ENCODE assay signal across 9 cellular contexts in the genomic region with DNA sequence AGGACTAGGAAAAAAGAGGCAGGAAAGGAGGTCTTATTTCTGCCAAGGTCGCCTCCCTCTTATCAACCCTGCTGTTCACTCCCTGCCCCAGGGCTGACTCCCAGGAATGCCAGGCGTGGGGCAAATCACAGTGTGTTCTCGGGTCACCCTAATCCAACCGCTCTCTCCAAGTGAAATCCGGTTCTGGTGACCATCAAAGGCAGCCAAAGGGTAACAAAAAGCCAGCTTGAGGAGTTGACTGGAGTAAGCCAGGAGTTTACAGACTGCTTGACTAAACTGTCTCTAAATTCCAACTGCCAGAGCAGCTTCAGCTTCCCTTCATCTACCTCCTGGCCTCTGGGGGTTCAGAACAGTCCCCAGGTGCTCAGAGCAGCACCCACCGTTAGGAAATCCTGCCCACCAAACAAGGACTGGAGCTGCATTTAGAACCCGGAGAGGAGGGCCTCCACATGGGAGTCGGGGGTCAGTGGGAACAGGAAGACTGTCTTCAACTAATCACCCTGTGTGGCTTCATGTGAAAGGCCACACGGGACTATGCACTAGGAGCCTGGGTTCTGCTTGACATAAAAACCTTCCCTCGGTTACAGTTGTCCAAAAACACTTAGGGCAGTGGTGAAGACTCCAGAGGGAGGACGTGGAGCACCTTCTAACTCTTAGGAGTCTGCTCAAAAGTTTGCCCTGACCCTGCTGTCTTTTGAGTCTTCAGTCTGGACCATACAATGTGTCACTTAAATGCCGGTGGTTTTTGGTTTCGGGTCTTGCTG. TPM values are rescaled to one million over a fixed set of nuclear protein-coding genes. Genes with fewer than 3 reads are reported as not detected.
A peak's percentile ranks its signal among the peaks of the same experiment; 100 is the strongest.
DNase-seq lines count a peak whose midpoint lies in the region; ATAC-seq and TF ChIP-seq lines count a peak whose summit lies in the region.
"Had no signal": no experiment of that assay in that cellular context is flagged by ENCODE, and none has a peak within 500 bp of the region (broad histone marks: within the 10 kb centered on the region; RNA-seq: fewer than 3 reads in every experiment).

No MANE protein-coding gene starts in this region.

- H3K4me3 ChIP-seq in AG09309 (ENCODE audit: control insufficient read depth, low read depth, low read length) = peak overlapping the region; percentile 51
- peak overlapping the region; percentile 83 for H3K4me3 ChIP-seq in HUES64 (ENCODE audit: low read length)

- H3K4me1 Mint-ChIP-seq in MCF 10A (ENCODE audit: insufficient read depth, unreplicated experiment) = peaks cover 25% of the 10 kb centered on the region
- H3K4me1 Mint-ChIP-seq in naive thymus-derived CD8-positive, alpha-beta T cell = peaks cover 29 to 59% (median 46%) of the 10 kb centered on the region in 4 donors

- no peaks in the 10 kb centered on the region for H3K9me3 ChIP-seq in HUES64 (ENCODE audit: insufficient read depth, low read depth, low read length)

- 65% methylated on average over 13 of the region's 13 CpGs for WGBS in HUES64

- H3K27ac Mint-ChIP-seq in MCF 10A (ENCODE audit: low read depth, unreplicated experiment) = peak overlapping the region; percentile 92
- peak overlapping the region; percentile 63 to 93 (median 85) for H3K27ac Mint-ChIP-seq in naive thymus-derived CD8-positive, alpha-beta T cell

- no peak overlapping the region for H3K27ac ChIP-seq in HUES64 (ENCODE audit: low read depth, low read length)

- TF ChIP-seq CTCF in AG09309 (IDR thresholded peaks at IDR 0.05; ENCODE audit: control insufficient read depth, insufficient read depth, low read depth, low read length, missing control alignments) (no peak), MCF 10A (IDR thresholded peaks at IDR 0.05; ENCODE audit: unreplicated experiment) (no peak)

- POLR2A ChIA-PET in MCF 10A (lab: Yijun Ruan, JAX) = interaction anchor here (1.1 kb wide), 1 partner anchor 337 kb away, joined by 3 read pairs; no protein-coding TSS in a partner anchor
- POLR2A ChIA-PET in naive thymus-derived CD8-positive, alpha-beta T cell (lab: Charles Lee) = no interaction called here

- ATAC-seq in naive thymus-derived CD8-positive, alpha-beta T cell = no peak

- CTCF ChIA-PET in MCF 10A (lab: Yijun Ruan, JAX) = interaction anchor here (0.8 kb wide), 1 partner anchor 30 kb away, joined by 3 read pairs; no protein-coding TSS in a partner anchor

- H3K9ac ChIP-seq in HUES64 (ENCODE audit: low read depth, low read length) = peak overlapping the region; percentile 10; the same call in 1 of the 2 replicates

- peaks cover 23% of the 10 kb centered on the region for H3K27me3 ChIP-seq in HUES64 (ENCODE audit: insufficient read depth, low read length)

- no peaks in the 10 kb centered on the region for H3K27me3 Mint-ChIP-seq in MCF 10A (ENCODE audit: insufficient read depth, unreplicated experiment)
- H3K27me3 Mint-ChIP-seq in naive thymus-derived CD8-positive, alpha-beta T cell = no peaks in the 10 kb centered on the region

- H3K4me1 ChIP-seq in HUES64 (ENCODE audit: insufficient read depth, low read length) = peaks cover 17% of the 10 kb centered on the region

- BruUV-seq in MCF 10A (replicated peaks; lab: Mats Ljungman, UMichigan) = no TSS peak

- DNase-seq in AG09309 (ENCODE audit: low read depth) = no peak
- no peak for DNase-seq in MCF 10A (ENCODE audit: unreplicated experiment)
- no peak for DNase-seq in naive thymus-derived CD8-positive, alpha-beta T cell
- DNase-seq in DMS114 treated with DMSO at 0.1 percent for 48 hours (lab: John Stamatoyannopoulos, UW; ENCODE audit: unreplicated experiment) = no peak
- DNase-seq in NCI-H526 treated with DMSO at 0.1 percent for 48 hours (lab: John Stamatoyannopoulos, UW) = no peak
- DNase-seq in NCI-H69 (lab: John Stamatoyannopoulos, UW) = no peak
- DNase-seq in NOMO-1 treated with dmso at 0.1 percent for 144 hours (lab: John Stamatoyannopoulos, UW; ENCODE audit: unreplicated experiment) = no peak
- DNase-seq: NCI-H2081 had no signal

- no peaks in the 10 kb centered on the region for H3K36me3 ChIP-seq in HUES64 (ENCODE audit: insufficient read depth, low read length)

- peaks cover 9% of the 10 kb centered on the region for H3K36me3 Mint-ChIP-seq in MCF 10A (ENCODE audit: insufficient read depth, unreplicated experiment)
- H3K36me3 Mint-ChIP-seq in naive thymus-derived CD8-positive, alpha-beta T cell = no peaks in the 10 kb centered on the region

- no peaks in the 10 kb centered on the region for H3K9me3 Mint-ChIP-seq in MCF 10A (ENCODE audit: unreplicated experiment)
- no peaks in the 10 kb centered on the region for H3K9me3 Mint-ChIP-seq in naive thymus-derived CD8-positive, alpha-beta T cell

- intact Hi-C loops in MCF 10A (cut with micrococcal nuclease) = no loop called here

- peak overlapping the region; percentile 90 for H3K4me3 Mint-ChIP-seq in MCF 10A (ENCODE audit: unreplicated experiment)
- H3K4me3 Mint-ChIP-seq in naive thymus-derived CD8-positive, alpha-beta T cell = peak overlapping the region; percentile 79 to 96 (median 90)

RNA-seq across cellular contexts. Expression of gene TTC7A, which starts 1.2 kb away (rescaled TPM):
- 7.5 TPM for polyA plus RNA-seq in HUES64 (2013, experiment 1 of 2)
- 8.1 TPM for polyA plus RNA-seq in HUES64 (2013, experiment 2 of 2)
- total RNA-seq in MCF 10A (2022) = 23.2 and 24.8 TPM in 2 replicates
- 10 to 100 TPM; 40.6 to 44.9 TPM for total RNA-seq in naive thymus-derived CD8-positive, alpha-beta T cell
- polyA plus RNA-seq in naive thymus-derived CD8-positive, alpha-beta T cell = 10 to 100 TPM in 1 of 3 donors, 1 to 10 TPM in 2; 6.2 to 16.2 (median 9.3) TPM

RNA-seq across cellular contexts. Expression of gene MCFD2, which starts 24.2 kb away (rescaled TPM):
- 49.0 TPM for polyA plus RNA-seq in HUES64 (2013, experiment 1 of 2)
- polyA plus RNA-seq in HUES64 (2013, experiment 2 of 2) = 55.0 TPM
- 157 and 238 TPM in 2 replicates for total RNA-seq in MCF 10A (2022)
- 10 to 100 TPM; 37.5 to 42.4 TPM for total RNA-seq in naive thymus-derived CD8-positive, alpha-beta T cell
- 10 to 100 TPM; 23.5 to 29.1 (median 26.2) TPM for polyA plus RNA-seq in naive thymus-derived CD8-positive, alpha-beta T cell
